11 cellular contexts compared by ENCODE assay signal in the genomic region with DNA sequence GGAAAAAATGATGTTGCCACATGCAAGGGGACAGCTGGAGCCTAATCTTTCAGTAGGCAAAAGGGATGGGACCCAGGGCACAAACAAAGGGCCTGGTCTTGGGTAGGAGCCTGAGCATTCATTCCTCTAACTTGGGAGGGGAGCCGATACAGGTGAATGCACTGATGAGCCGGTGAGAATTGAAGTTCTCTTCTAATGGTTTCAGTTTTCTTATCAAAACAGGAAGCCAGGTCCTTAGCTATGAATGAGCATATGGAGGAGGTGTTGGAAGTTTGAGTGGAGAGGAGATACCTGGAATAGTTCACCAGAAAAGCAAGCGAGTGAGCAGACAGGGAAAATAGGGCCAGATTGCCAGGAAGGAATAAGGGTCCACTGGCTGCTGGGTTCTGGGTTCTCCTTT. TPM values are rescaled to one million over a fixed set of nuclear protein-coding genes. Genes with fewer than 3 reads are reported as not detected.
DNase-seq lines count a peak whose midpoint lies in the region; ATAC-seq and TF ChIP-seq lines count a peak whose summit lies in the region.
"Had no signal": no experiment of that assay in that cellular context is flagged by ENCODE, and none has a peak within 500 bp of the region (broad histone marks: within the 10 kb centered on the region; RNA-seq: fewer than 3 reads in every experiment).

No MANE protein-coding gene starts in this region.

- TF ChIP-seq POLR2A in vagina (IDR thresholded peaks at IDR 0.05): no peak

- H3K4me1 Mint-ChIP-seq in activated CD4-positive, alpha-beta T cell treated with anti-CD3 and anti-CD28 coated beads, Interleukin-2, amount 10 ng/mL, durations not matched to agents 24 days and 14 days: peaks cover 81% of the 10 kb centered on the region
- H3K4me1 Mint-ChIP-seq in IgD-negative memory B cell: peaks cover 21 to 32% (median 27%) of the 10 kb centered on the region in 3 donors
- H3K4me1 Mint-ChIP-seq in naive thymus-derived CD4-positive, alpha-beta T cell: peaks cover 34 to 94% (median 84%) of the 10 kb centered on the region in 7 donors

- peak overlapping the region; percentile 58 for H3K27ac ChIP-seq in naive thymus-derived CD4-positive, alpha-beta T cell (ENCODE audit: low read depth, low read length)
- no peak overlapping the region for H3K27ac ChIP-seq in vagina
- H3K27ac ChIP-seq: cardiac muscle cell had no signal

- peak; percentile 52 for ATAC-seq in GM21717 (IDR thresholded peaks at IDR 0.05; ENCODE audit: unreplicated experiment)
- ATAC-seq in naive thymus-derived CD4-positive, alpha-beta T cell: peak; percentile 75
- ATAC-seq: WTC11 had no signal

- no peaks in the 10 kb centered on the region for H3K9me3 ChIP-seq in naive thymus-derived CD4-positive, alpha-beta T cell (ENCODE audit: control insufficient read depth in 2 of 3, low read length in 3 of 3)
- H3K9me3 ChIP-seq in vagina: no peaks in the 10 kb centered on the region

- no peaks in the 10 kb centered on the region for H3K27me3 ChIP-seq in naive thymus-derived CD4-positive, alpha-beta T cell (ENCODE audit: control insufficient read depth in 2 of 2, insufficient read depth in 2 of 2, low read length in 2 of 2)
- H3K27me3 ChIP-seq in vagina: no peaks in the 10 kb centered on the region
- H3K27me3 ChIP-seq: cardiac muscle cell had no signal

- peak overlapping the region; percentile 72 for H3K4me3 Mint-ChIP-seq in activated CD4-positive, alpha-beta T cell treated with anti-CD3 and anti-CD28 coated beads, Interleukin-2, amount 10 ng/mL, durations not matched to agents 24 days and 14 days
- peak overlapping the region in 3 of 4 donors; percentile 35 to 74 (median 69) for H3K4me3 Mint-ChIP-seq in IgD-negative memory B cell
- peak overlapping the region; percentile 68 to 86 (median 82) for H3K4me3 Mint-ChIP-seq in naive thymus-derived CD4-positive, alpha-beta T cell
- H3K4me3 Mint-ChIP-seq: WTC11 had no signal

- peaks cover 66% of the 10 kb centered on the region for H3K36me3 Mint-ChIP-seq in activated CD4-positive, alpha-beta T cell treated with anti-CD3 and anti-CD28 coated beads, Interleukin-2, amount 10 ng/mL, durations not matched to agents 24 days and 14 days (ENCODE audit: low read depth)
- H3K36me3 Mint-ChIP-seq in IgD-negative memory B cell: no peaks in the 10 kb centered on the region
- peaks cover 4 to 65% (median 32%) of the 10 kb centered on the region in 5 donors for H3K36me3 Mint-ChIP-seq in naive thymus-derived CD4-positive, alpha-beta T cell

- intact Hi-C loops in activated CD4-positive, alpha-beta T cell treated with anti-CD3 and anti-CD28 coated beads, Interleukin-2, amount 10 ng/mL, durations not matched to agents 24 days and 14 days (cut with micrococcal nuclease): loop anchor here (1.0 to 10.0 kb wide), 2 partner anchors 8 to 819 kb away; no protein-coding TSS in a partner anchor
- intact Hi-C loops in naive thymus-derived CD4-positive, alpha-beta T cell (cut with micrococcal nuclease): loop anchor here (1.0 to 2.0 kb wide), 4 partner anchors 8 to 109 kb away; no protein-coding TSS in a partner anchor
- intact Hi-C loops in vagina (cut with DNase I): no loop called here

- peak; percentile 72 for DNase-seq in activated CD4-positive, alpha-beta T cell treated with anti-CD3 and anti-CD28 coated beads, Interleukin-2, amount 10 ng/mL, durations not matched to agents 24 days and 14 days
- DNase-seq in activated CD4-positive, alpha-beta T cell treated with anti-CD3 and anti-CD28 coated beads for 48 hours: no peak
- peak in 5 of 9 donors; percentile 7 to 33 (median 29) for DNase-seq in naive thymus-derived CD4-positive, alpha-beta T cell
- DNase-seq in HPDE6-E6E7 (ENCODE audit: extremely low spot score): no peak
- DNase-seq in vagina (ENCODE audit: extremely low spot score in 2 of 2): no peak
- no peak for DNase-seq in COR-L47 (lab: John Stamatoyannopoulos, UW)
- DNase-seq: ACHN had no signal

- CTCF ChIA-PET in naive thymus-derived CD4-positive, alpha-beta T cell (lab: Charles Lee): interaction anchor here (0.6 kb wide), 1 partner anchor 70 kb away, joined by 3 read pairs; no protein-coding TSS in a partner anchor

- peaks cover 18 to 29% of the 10 kb centered on the region in 2 donors for H3K4me1 ChIP-seq in naive thymus-derived CD4-positive, alpha-beta T cell (ENCODE audit: control insufficient read depth in 2 of 2, insufficient read depth in 2 of 2, low read length in 2 of 2)
- no peaks in the 10 kb centered on the region for H3K4me1 ChIP-seq in vagina

- peak overlapping the region; percentile 79 for H3K27ac Mint-ChIP-seq in activated CD4-positive, alpha-beta T cell treated with anti-CD3 and anti-CD28 coated beads, Interleukin-2, amount 10 ng/mL, durations not matched to agents 24 days and 14 days
- peak overlapping the region in 2 of 3 donors; percentile 63 to 83 for H3K27ac Mint-ChIP-seq in IgD-negative memory B cell
- H3K27ac Mint-ChIP-seq in naive thymus-derived CD4-positive, alpha-beta T cell: peak overlapping the region; percentile 87 to 97 (median 93)
- H3K27ac Mint-ChIP-seq: WTC11 had no signal

- H3K9me3 Mint-ChIP-seq in activated CD4-positive, alpha-beta T cell treated with anti-CD3 and anti-CD28 coated beads, Interleukin-2, amount 10 ng/mL, durations not matched to agents 24 days and 14 days: no peaks in the 10 kb centered on the region
- no peaks in the 10 kb centered on the region for H3K9me3 Mint-ChIP-seq in IgD-negative memory B cell
- H3K9me3 Mint-ChIP-seq in naive thymus-derived CD4-positive, alpha-beta T cell: no peaks in the 10 kb centered on the region

- peak overlapping the region; percentile 16 for H3K4me3 ChIP-seq in naive thymus-derived CD4-positive, alpha-beta T cell (ENCODE audit: low read length)
- H3K4me3 ChIP-seq in vagina: no peak overlapping the region
- H3K4me3 ChIP-seq: cardiac muscle cell had no signal

- no peaks in the 10 kb centered on the region for H3K27me3 Mint-ChIP-seq in activated CD4-positive, alpha-beta T cell treated with anti-CD3 and anti-CD28 coated beads, Interleukin-2, amount 10 ng/mL, durations not matched to agents 24 days and 14 days
- no peaks in the 10 kb centered on the region for H3K27me3 Mint-ChIP-seq in IgD-negative memory B cell
- H3K27me3 Mint-ChIP-seq in naive thymus-derived CD4-positive, alpha-beta T cell: no peaks in the 10 kb centered on the region

- no peak for TF ChIP-seq CTCF in vagina (IDR thresholded peaks at IDR 0.05)

- no peaks in the 10 kb centered on the region for H3K36me3 ChIP-seq in naive thymus-derived CD4-positive, alpha-beta T cell (ENCODE audit: control insufficient read depth in 2 of 3, insufficient read depth in 3 of 3, low read length in 3 of 3)
- H3K36me3 ChIP-seq in vagina: no peaks in the 10 kb centered on the region
- H3K36me3 ChIP-seq: cardiac muscle cell had no signal

- POLR2A ChIA-PET in naive thymus-derived CD4-positive, alpha-beta T cell (lab: Charles Lee): interaction anchor here (0.6 to 10.2 kb wide), 4 partner anchors 9 to 61 kb away, joined by 3 to 68 read pairs (median 4); a partner anchor contains a TSS

RNA-seq across cellular contexts. Expression of a gene that starts 10.1 kb away (rescaled TPM):
- total RNA-seq in activated CD4-positive, alpha-beta T cell treated with anti-CD3 and anti-CD28 coated beads, Interleukin-2, amount 10 ng/mL, durations not matched to agents 24 days and 14 days: 65.4 and 68.0 TPM in 2 replicates
- 1.3 TPM for polyA plus RNA-seq in IgD-negative memory B cell
- 100 to 1,000 TPM in 1 of 5 experiments, 10 to 100 TPM in 4; 35.7 to 188 (median 41.6) TPM for total RNA-seq in naive thymus-derived CD4-positive, alpha-beta T cell
- polyA plus RNA-seq in naive thymus-derived CD4-positive, alpha-beta T cell: 10 to 100 TPM; 77.4 to 88.9 TPM
- total RNA-seq in vagina: 15.5 TPM
- total RNA-seq: cardiac muscle cell had no signal

Comparison
In these comparisons a context has a peak if more than half of its experiments do, and no peak if none do; other contexts are left out.
1. DNase-seq: peak in activated CD4-positive, alpha-beta T cell treated with anti-CD3 and anti-CD28 coated beads, Interleukin-2, amount 10 ng/mL, durations not matched to agents 24 days and 14 days (single experiment) and naive thymus-derived CD4-positive, alpha-beta T cell (5 of 9); none in activated CD4-positive, alpha-beta T cell treated with anti-CD3 and anti-CD28 coated beads for 48 hours (single experiment), HPDE6-E6E7 (single experiment), vagina (0 of 2) and COR-L47 (single experiment).
2. Peak in every context shown above with its lines, with median percentiles within 50 percentile points of each other: H3K27ac Mint-ChIP-seq and H3K4me3 Mint-ChIP-seq.